Comparison of ENCODE assay signal across 8 cellular contexts in genomic region chr9:27888661-27889295, GRCh38.
DNase-seq lines count a peak whose midpoint lies in the region; ATAC-seq and TF ChIP-seq lines count a peak whose summit lies in the region.

No MANE protein-coding gene starts in this region.

- peak; percentile 13 for DNase-seq in GM10266 (ENCODE audit: extremely low spot score)
- peak; percentile 82 for DNase-seq in WTC11 (ENCODE audit: low spot score)
- DNase-seq in foreskin keratinocyte = peak in 1 of 2 donors; percentile 20
- DNase-seq in stimulated activated CD8-positive, alpha-beta memory T cell treated with anti-CD3 and anti-CD28 coated beads, Interleukin-7, amount 100 ng/mL, for 24 hours (ENCODE audit: low read depth) = peak; percentile 16
- no peak for DNase-seq in NOMO-1 treated with dmso at 0.1 percent for 144 hours (lab: John Stamatoyannopoulos, UW; ENCODE audit: unreplicated experiment)
- no peak for DNase-seq in SKM-1 (lab: John Stamatoyannopoulos, UW; ENCODE audit: unreplicated experiment)

- 0 out of 2 replicates have a peak, but pooled peaks cover 5% of the 10 kb centered on the region for H3K36me3 Mint-ChIP-seq in WTC11

- TF ChIP-seq CTCF in GM10266 (IDR thresholded peaks at IDR 0.05; ENCODE audit: control insufficient read depth, insufficient read depth, low read depth, missing control alignments) (peak; percentile 76), WTC11 (IDR thresholded peaks at IDR 0.05) (peak; percentile 92), foreskin keratinocyte (conservative IDR thresholded peaks at IDR 0.05) (peak; percentile 80)

- no peak overlapping the region for H3K27ac ChIP-seq in foreskin keratinocyte

- no peak overlapping the region for H3K27ac Mint-ChIP-seq in WTC11

- H3K4me3 Mint-ChIP-seq in WTC11 = no peak overlapping the region

- POLR2A ChIA-PET in WTC11 (lab: Charles Lee) = no interaction called here

- H3K27me3 ChIP-seq in foreskin keratinocyte = peaks cover 3% of the 10 kb centered on the region

- no peaks in the 10 kb centered on the region for H3K4me1 ChIP-seq in foreskin keratinocyte

- CTCF ChIA-PET in WTC11 (lab: Charles Lee) = interaction anchor here (0.6 to 1.1 kb wide), 20 partner anchors 9 to 285 kb away, joined by 3 to 12 read pairs (median 3); no protein-coding TSS in a partner anchor

- ATAC-seq in GM19438 (IDR thresholded peaks at IDR 0.05; ENCODE audit: low read depth, unreplicated experiment) (peak; percentile 98), HG03280 (IDR thresholded peaks at IDR 0.05; ENCODE audit: unreplicated experiment) (peak; percentile 99), WTC11 (peak; percentile 97), foreskin keratinocyte (peak; percentile 96)

- no peaks in the 10 kb centered on the region for H3K27me3 Mint-ChIP-seq in WTC11 (ENCODE audit: low read depth)

- H3K9me3 Mint-ChIP-seq in WTC11 = peaks cover 23% of the 10 kb centered on the region

- no peaks in the 10 kb centered on the region for H3K4me1 Mint-ChIP-seq in WTC11

TF ChIP-seq in WTC11, 78 proteins besides CTCF, POLR2A, EP300 and RAD21:
- TF ChIP-seq USF1 (CRISPR knock-in tag; IDR thresholded peaks at IDR 0.05) = peak; percentile 70
- peak; percentile 79 for TF ChIP-seq USF2 (CRISPR knock-in tag; IDR thresholded peaks at IDR 0.05)
- TF ChIP-seq NFATC4 (CRISPR knock-in tag; IDR thresholded peaks at IDR 0.05) = 0 out of 2 replicates have a peak, but pooled peaks have one; percentile 10
- 0 out of 2 replicates have a peak, but pooled peaks have one; percentile 22 for TF ChIP-seq PRRX2 (CRISPR knock-in tag; IDR thresholded peaks at IDR 0.05)
- peak; percentile 66 for TF ChIP-seq MAX (CRISPR knock-in tag; IDR thresholded peaks at IDR 0.05)
- TF ChIP-seq ZNF532 (CRISPR knock-in tag; IDR thresholded peaks at IDR 0.05; ENCODE audit: borderline replicate concordance) = no peak
- TF ChIP-seq ZNF232 (CRISPR knock-in tag; IDR thresholded peaks at IDR 0.05) = no peak
TF ChIP-seq in WTC11: peak in this region for 5.

Comparison
In these comparisons a context has a peak if more than half of its experiments do, and no peak if none do; other contexts are left out.
1. DNase-seq: peak in GM10266 (single experiment), WTC11 (single experiment) and stimulated activated CD8-positive, alpha-beta memory T cell treated with anti-CD3 and anti-CD28 coated beads, Interleukin-7, amount 100 ng/mL, for 24 hours (single experiment); none in NOMO-1 treated with dmso at 0.1 percent for 144 hours (single experiment) and SKM-1 (single experiment).
2. Peak in every context shown above with its lines, with median percentiles within 50 percentile points of each other: CTCF ChIP-seq and ATAC-seq.